ENCODE assay signal across 13 cellular contexts in the genomic region with DNA sequence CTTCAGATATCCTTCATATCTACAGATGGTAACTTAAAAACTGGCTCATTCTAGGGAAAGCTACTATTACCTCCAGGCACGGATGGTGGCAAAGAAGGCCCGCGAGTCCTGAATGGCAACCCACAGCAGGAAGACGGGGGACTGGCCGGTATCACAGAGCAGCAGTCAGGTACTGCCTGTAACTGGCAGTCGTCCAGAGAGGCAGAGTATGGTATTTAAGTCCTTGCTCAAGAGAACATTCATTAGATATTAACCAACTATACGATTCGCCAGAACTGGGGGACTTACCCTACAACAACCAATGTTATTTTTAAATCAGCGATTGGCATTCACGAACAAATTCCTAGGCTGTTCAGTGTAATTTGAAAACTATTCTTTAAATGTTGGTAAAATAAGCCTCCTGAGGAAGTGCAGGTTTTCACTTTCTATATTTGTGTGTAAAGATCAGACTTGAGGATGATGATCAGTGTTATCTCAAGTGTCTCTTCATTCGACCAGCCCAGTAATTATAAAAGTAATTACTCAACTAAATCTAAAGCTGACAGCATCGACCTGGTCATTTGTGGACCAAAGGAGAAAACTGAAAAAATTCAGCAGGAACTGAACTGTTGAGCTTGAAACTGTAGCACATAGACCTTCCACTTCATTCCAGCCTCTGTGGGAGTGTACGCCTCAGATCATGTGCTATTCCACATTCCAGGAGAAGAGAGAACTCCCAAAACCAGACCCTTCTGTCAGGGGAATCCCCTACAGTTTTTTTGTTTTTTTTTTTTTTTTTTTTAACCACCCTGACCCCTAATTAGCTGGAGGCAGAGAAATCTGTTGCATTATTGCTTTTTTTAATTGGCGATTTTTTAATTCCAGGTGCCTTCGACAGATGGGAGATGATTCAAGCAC.
DNase-seq lines count a peak whose midpoint lies in the region; ATAC-seq, FAIRE-seq and TF ChIP-seq lines count a peak whose summit lies in the region.
"Had no signal": no experiment of that assay in that cellular context is flagged by ENCODE, and none has a peak within 500 bp of the region (broad histone marks: within the 10 kb centered on the region; RNA-seq: fewer than 3 reads in every experiment).

No MANE protein-coding gene starts in this region.

- no peaks in the 10 kb centered on the region for H3K9me3 Mint-ChIP-seq in activated CD8-positive, alpha-beta T cell treated with anti-CD3 and anti-CD28 coated beads, Interleukin-2, amount 10 ng/mL, durations not matched to agents 7 days and 5 days (ENCODE audit: insufficient read depth)
- H3K9me3 Mint-ChIP-seq: dendritic cell treated with granulocyte-macrophage colony-stimulating factor and Interleukin-4, amounts not matched to agents 40 ng/mL and 50 ng/mL, for 4 days; naive thymus-derived CD8-positive, alpha-beta T cell had no signal

- TF ChIP-seq POLR2A in prostate gland (IDR thresholded peaks at IDR 0.05): no peak

- no peaks in the 10 kb centered on the region for H3K27me3 ChIP-seq in prostate gland (replicated peaks; ENCODE audit: insufficient read depth)

- POLR2A ChIA-PET in activated CD8-positive, alpha-beta T cell treated with anti-CD3 and anti-CD28 coated beads, Interleukin-2, amount 10 ng/mL, durations not matched to agents 7 days and 5 days (lab: Charles Lee): no interaction called here

- H3K4me1 Mint-ChIP-seq in activated CD8-positive, alpha-beta T cell treated with anti-CD3 and anti-CD28 coated beads, Interleukin-2, amount 10 ng/mL, durations not matched to agents 7 days and 5 days (ENCODE audit: low read depth): no peaks in the 10 kb centered on the region

- CTCF ChIA-PET in activated CD8-positive, alpha-beta T cell treated with anti-CD3 and anti-CD28 coated beads, Interleukin-2, amount 10 ng/mL, durations not matched to agents 7 days and 5 days (lab: Charles Lee): no interaction called here

- no peak overlapping the region for H3K4me3 Mint-ChIP-seq in activated CD8-positive, alpha-beta T cell treated with anti-CD3 and anti-CD28 coated beads, Interleukin-2, amount 10 ng/mL, durations not matched to agents 7 days and 5 days
- H3K4me3 Mint-ChIP-seq: dendritic cell treated with granulocyte-macrophage colony-stimulating factor and Interleukin-4, amounts not matched to agents 40 ng/mL and 50 ng/mL, for 4 days; naive thymus-derived CD8-positive, alpha-beta T cell had no signal

- intact Hi-C loops in Right ventricle myocardium superior (cut with DNase I) (no loop called here), prostate gland (cut with DNase I) (no loop called here)

- no peak overlapping the region for H3K27ac ChIP-seq in prostate gland
- H3K27ac ChIP-seq: RWPE1 had no signal

- H3K36me3 ChIP-seq in prostate gland: peaks cover 0 to 13% of the 10 kb centered on the region in 2 donors

- DNase-seq in GM19239 (ENCODE audit: insufficient read length, low spot score) (no peak), Right ventricle myocardium superior (peak; percentile 63), renal cortical epithelial cell (ENCODE audit: low read depth) (peak; percentile 90), ecto neural progenitor cell (ENCODE audit: low spot score) (no peak), prostate gland (ENCODE audit: low spot score) (no peak), DMS53 (lab: John Stamatoyannopoulos, UW) (no peak)
- no peak for DNase-seq in activated CD8-positive, alpha-beta T cell treated with anti-CD3 and anti-CD28 coated beads, Interleukin-2, amount 10 ng/mL, durations not matched to agents 7 days and 5 days
- DNase-seq: naive thymus-derived CD8-positive, alpha-beta T cell; NCI-H187; stimulated activated naive CD8-positive, alpha-beta T cell treated with anti-CD3 and anti-CD28 coated beads, Interleukin-15, Interleukin-2, amounts not matched to agents 100 U/mL and 50 U/mL, for 24 hours had no signal

- H3K27ac Mint-ChIP-seq in activated CD8-positive, alpha-beta T cell treated with anti-CD3 and anti-CD28 coated beads, Interleukin-2, amount 10 ng/mL, durations not matched to agents 7 days and 5 days: no peak overlapping the region
- H3K27ac Mint-ChIP-seq: dendritic cell treated with granulocyte-macrophage colony-stimulating factor and Interleukin-4, amounts not matched to agents 40 ng/mL and 50 ng/mL, for 4 days; naive thymus-derived CD8-positive, alpha-beta T cell had no signal

- H3K36me3 Mint-ChIP-seq in activated CD8-positive, alpha-beta T cell treated with anti-CD3 and anti-CD28 coated beads, Interleukin-2, amount 10 ng/mL, durations not matched to agents 7 days and 5 days (ENCODE audit: low read depth): peaks cover 69% of the 10 kb centered on the region

- no peaks in the 10 kb centered on the region for H3K9me3 ChIP-seq in prostate gland

- H3K4me1 ChIP-seq in prostate gland (replicated peaks): no peaks in the 10 kb centered on the region

- TF ChIP-seq CTCF in prostate gland (IDR thresholded peaks at IDR 0.05): no peak

- FAIRE-seq in GM19239 (lab: Jason Lieb, UNC): peak; percentile 67

- ATAC-seq in HG03378 (IDR thresholded peaks at IDR 0.05; ENCODE audit: unreplicated experiment): peak; percentile 54
- peak; percentile 69 for ATAC-seq in Right ventricle myocardium superior (ENCODE audit: poor library complexity)
- no peak for ATAC-seq in activated CD8-positive, alpha-beta T cell treated with anti-CD3 and anti-CD28 coated beads, Interleukin-2, amount 10 ng/mL, durations not matched to agents 7 days and 5 days
- ATAC-seq: naive thymus-derived CD8-positive, alpha-beta T cell; stimulated activated naive CD8-positive, alpha-beta T cell treated with anti-CD3 and anti-CD28 coated beads, Interleukin-15, Interleukin-2, amounts not matched to agents 100 U/mL and 50 U/mL, for 24 hours had no signal

- H3K27me3 Mint-ChIP-seq in activated CD8-positive, alpha-beta T cell treated with anti-CD3 and anti-CD28 coated beads, Interleukin-2, amount 10 ng/mL, durations not matched to agents 7 days and 5 days (ENCODE audit: low read depth): no peaks in the 10 kb centered on the region
- H3K27me3 Mint-ChIP-seq: naive thymus-derived CD8-positive, alpha-beta T cell had no signal

- no peak overlapping the region for H3K4me3 ChIP-seq in prostate gland

- WGBS in prostate gland: 82% methylated on average over 15 of the region's 15 CpGs

Comparison
In these comparisons a context has a peak if more than half of its experiments do, and no peak if none do; other contexts are left out.
1. DNase-seq: peak in Right ventricle myocardium superior (single experiment) and renal cortical epithelial cell (single experiment); none in GM19239 (single experiment), activated CD8-positive, alpha-beta T cell treated with anti-CD3 and anti-CD28 coated beads, Interleukin-2, amount 10 ng/mL, durations not matched to agents 7 days and 5 days (single experiment), ecto neural progenitor cell (single experiment), prostate gland (single experiment) and DMS53 (single experiment).